In the genomic region with DNA sequence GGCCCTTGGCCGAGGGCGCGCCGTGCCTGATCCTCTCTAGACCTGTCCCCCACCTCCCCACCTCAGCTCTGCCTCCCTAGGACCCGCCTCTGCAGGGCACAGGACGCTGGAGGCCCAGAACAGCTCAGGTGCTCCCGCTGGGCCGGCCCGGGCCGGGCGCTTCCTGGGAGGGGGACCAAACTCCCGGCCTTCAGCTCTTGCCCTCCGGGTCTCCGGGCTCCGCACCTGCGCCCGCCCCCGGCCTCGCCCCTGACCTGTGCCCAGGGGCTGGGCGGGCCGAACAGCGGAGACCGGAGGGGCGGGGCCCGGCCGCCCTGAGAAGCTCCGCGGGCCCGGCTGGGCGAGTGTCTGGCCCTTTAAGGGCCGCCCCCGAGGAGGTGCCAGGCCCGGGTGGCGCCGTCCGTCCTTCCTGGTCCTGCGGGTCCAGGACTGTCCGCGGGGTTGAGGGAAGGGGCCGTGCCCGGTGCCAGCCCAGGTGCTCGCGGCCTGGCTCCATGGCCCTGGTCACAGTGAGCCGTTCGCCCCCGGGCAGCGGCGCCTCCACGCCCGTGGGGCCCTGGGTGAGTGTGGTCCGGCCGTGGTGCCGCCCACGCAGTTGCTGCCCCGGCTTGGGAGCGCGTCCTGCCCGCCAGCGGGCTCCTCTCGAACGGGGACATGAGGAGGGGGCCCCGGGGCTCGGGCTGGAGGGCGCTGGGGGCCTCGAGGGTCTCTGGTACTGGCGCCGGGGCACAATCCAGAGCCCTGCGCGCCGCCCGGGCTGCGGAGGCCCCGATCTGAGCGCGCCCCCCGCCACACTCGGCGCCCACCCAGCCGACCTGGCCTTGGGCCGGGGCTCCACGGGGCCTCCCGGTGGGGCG, we compare ENCODE assay signal across 1 cellular context.
A peak's percentile ranks its signal among the peaks of the same experiment; 100 is the strongest.
TF ChIP-seq lines count a peak whose summit lies in the region.

A gene with protein sequence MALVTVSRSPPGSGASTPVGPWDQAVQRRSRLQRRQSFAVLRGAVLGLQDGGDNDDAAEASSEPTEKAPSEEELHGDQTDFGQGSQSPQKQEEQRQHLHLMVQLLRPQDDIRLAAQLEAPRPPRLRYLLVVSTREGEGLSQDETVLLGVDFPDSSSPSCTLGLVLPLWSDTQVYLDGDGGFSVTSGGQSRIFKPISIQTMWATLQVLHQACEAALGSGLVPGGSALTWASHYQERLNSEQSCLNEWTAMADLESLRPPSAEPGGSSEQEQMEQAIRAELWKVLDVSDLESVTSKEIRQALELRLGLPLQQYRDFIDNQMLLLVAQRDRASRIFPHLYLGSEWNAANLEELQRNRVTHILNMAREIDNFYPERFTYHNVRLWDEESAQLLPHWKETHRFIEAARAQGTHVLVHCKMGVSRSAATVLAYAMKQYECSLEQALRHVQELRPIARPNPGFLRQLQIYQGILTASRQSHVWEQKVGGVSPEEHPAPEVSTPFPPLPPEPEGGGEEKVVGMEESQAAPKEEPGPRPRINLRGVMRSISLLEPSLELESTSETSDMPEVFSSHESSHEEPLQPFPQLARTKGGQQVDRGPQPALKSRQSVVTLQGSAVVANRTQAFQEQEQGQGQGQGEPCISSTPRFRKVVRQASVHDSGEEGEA (plus strand): TSS at position 399 of the 857 bp plus-strand sequence. CDS start 96 bp downstream, at position 495.

TF ChIP-seq in HepG2, 621 proteins besides CTCF, POLR2A, EP300 and RAD21 (continued from another document and continues in another):
- TF ChIP-seq, protein P1, sequence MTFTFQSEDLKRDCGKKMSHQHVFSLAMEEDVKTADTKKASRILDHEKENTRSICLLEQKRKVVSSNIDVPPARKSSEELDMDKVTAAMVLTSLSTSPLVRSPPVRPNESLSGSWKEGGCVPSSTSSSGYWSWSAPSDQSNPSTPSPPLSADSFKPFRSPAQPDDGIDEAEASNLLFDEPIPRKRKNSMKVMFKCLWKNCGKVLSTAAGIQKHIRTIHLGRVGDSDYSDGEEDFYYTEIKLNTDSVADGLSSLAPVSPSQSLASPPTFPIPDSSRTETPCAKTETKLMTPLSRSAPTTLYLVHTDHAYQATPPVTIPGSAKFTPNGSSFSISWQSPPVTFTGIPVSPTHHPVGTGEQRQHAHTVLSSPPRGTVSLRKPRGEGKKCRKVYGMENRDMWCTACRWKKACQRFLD (CRISPR knock-in tag; IDR thresholded peaks at IDR 0.05; ENCODE audit: borderline replicate concordance): peak; percentile 80; the same call in 1 of the 2 replicates
- TF ChIP-seq CHCHD3 (CRISPR knock-in tag; IDR thresholded peaks at IDR 0.05): no peak
- no peak; the same call in 1 of the 2 replicates for TF ChIP-seq SRY (CRISPR knock-in tag; IDR thresholded peaks at IDR 0.05)
- TF ChIP-seq ZFP1 (CRISPR knock-in tag; IDR thresholded peaks at IDR 0.05): no peak
- TF ChIP-seq, protein P2, sequence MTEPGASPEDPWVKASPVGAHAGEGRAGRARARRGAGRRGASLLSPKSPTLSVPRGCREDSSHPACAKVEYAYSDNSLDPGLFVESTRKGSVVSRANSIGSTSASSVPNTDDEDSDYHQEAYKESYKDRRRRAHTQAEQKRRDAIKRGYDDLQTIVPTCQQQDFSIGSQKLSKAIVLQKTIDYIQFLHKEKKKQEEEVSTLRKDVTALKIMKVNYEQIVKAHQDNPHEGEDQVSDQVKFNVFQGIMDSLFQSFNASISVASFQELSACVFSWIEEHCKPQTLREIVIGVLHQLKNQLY (CRISPR knock-in tag; IDR thresholded peaks at IDR 0.05): no peak
- TF ChIP-seq ZNF33A (CRISPR knock-in tag; IDR thresholded peaks at IDR 0.05; ENCODE audit: borderline replicate concordance): no peak
- no peak; the same call in 1 of the 2 replicates for TF ChIP-seq GPN1 (CRISPR knock-in tag; IDR thresholded peaks at IDR 0.05; ENCODE audit: borderline replicate concordance)
- 0 out of 2 replicates have a peak, but pooled peaks have one; percentile 18 for TF ChIP-seq ZNF468 (CRISPR knock-in tag; IDR thresholded peaks at IDR 0.05)
- TF ChIP-seq NFRKB (IDR thresholded peaks at IDR 0.05): no peak
- no peak for TF ChIP-seq JARID2 (CRISPR knock-in tag; IDR thresholded peaks at IDR 0.05; ENCODE audit: insufficient replicate concordance)
- no peak for TF ChIP-seq ZNF317 (CRISPR knock-in tag; IDR thresholded peaks at IDR 0.05)
- TF ChIP-seq, protein P3, sequence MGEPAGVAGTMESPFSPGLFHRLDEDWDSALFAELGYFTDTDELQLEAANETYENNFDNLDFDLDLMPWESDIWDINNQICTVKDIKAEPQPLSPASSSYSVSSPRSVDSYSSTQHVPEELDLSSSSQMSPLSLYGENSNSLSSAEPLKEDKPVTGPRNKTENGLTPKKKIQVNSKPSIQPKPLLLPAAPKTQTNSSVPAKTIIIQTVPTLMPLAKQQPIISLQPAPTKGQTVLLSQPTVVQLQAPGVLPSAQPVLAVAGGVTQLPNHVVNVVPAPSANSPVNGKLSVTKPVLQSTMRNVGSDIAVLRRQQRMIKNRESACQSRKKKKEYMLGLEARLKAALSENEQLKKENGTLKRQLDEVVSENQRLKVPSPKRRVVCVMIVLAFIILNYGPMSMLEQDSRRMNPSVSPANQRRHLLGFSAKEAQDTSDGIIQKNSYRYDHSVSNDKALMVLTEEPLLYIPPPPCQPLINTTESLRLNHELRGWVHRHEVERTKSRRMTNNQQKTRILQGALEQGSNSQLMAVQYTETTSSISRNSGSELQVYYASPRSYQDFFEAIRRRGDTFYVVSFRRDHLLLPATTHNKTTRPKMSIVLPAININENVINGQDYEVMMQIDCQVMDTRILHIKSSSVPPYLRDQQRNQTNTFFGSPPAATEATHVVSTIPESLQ (CRISPR knock-in tag; conservative IDR thresholded peaks at IDR 0.05): no peak
- TF ChIP-seq ZNF326 (CRISPR knock-in tag; IDR thresholded peaks at IDR 0.05; ENCODE audit: borderline replicate concordance): no peak
- TF ChIP-seq FOXK2 (IDR thresholded peaks at IDR 0.05): no peak
- TF ChIP-seq CENPX (CRISPR knock-in tag; IDR thresholded peaks at IDR 0.05): no peak
- TF ChIP-seq ZNF451 (CRISPR knock-in tag; IDR thresholded peaks at IDR 0.05): peak; percentile 77; the same call in 1 of the 2 replicates
- TF ChIP-seq BHLHE40 (IDR thresholded peaks at IDR 0.05; ENCODE audit: low read length): no peak
- peak; percentile 64 for TF ChIP-seq HDAC1 (CRISPR knock-in tag; IDR thresholded peaks at IDR 0.05)
- TF ChIP-seq, protein P4, sequence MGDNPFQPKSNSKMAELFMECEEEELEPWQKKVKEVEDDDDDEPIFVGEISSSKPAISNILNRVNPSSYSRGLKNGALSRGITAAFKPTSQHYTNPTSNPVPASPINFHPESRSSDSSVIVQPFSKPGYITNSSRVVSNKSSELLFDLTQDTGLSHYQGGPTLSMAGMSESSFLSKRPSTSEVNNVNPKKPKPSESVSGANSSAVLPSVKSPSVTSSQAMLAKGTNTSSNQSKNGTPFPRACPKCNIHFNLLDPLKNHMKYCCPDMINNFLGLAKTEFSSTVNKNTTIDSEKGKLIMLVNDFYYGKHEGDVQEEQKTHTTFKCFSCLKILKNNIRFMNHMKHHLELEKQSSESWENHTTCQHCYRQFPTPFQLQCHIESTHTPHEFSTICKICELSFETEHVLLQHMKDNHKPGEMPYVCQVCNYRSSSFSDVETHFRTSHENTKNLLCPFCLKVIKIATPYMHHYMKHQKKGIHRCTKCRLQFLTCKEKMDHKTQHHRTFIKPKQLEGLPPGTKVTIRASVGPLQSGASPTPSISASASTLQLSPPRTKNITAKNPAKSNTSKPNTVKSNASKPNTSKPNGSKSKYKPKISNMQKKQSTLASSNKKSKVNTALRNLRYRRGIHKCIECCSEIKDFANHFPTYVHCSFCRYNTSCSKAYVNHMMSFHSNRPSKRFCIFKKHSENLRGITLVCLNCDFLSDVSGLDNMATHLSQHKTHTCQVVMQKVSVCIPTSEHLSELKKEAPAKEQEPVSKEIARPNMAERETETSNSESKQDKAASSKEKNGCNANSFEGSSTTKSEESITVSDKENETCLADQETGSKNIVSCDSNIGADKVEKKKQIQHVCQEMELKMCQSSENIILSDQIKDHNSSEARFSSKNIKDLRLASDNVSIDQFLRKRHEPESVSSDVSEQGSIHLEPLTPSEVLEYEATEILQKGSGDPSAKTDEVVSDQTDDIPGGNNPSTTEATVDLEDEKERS (CRISPR knock-in tag; IDR thresholded peaks at IDR 0.05): no peak
- no peak for TF ChIP-seq ZFP36 (IDR thresholded peaks at IDR 0.05; ENCODE audit: borderline replicate concordance, low read depth, low read length, partially characterized antibody)
- no peak for TF ChIP-seq THYN1 (CRISPR knock-in tag; IDR thresholded peaks at IDR 0.05; ENCODE audit: borderline replicate concordance, low read depth)
- peak; percentile 78 for TF ChIP-seq ZSCAN21 (CRISPR knock-in tag; IDR thresholded peaks at IDR 0.05; ENCODE audit: borderline replicate concordance)
- TF ChIP-seq KLF6 (CRISPR knock-in tag; IDR thresholded peaks at IDR 0.05): no peak
- no peak for TF ChIP-seq NFATC3 (CRISPR knock-in tag; IDR thresholded peaks at IDR 0.05)
- TF ChIP-seq SP1 (IDR thresholded peaks at IDR 0.05): no peak
- TF ChIP-seq SP1 (CRISPR knock-in tag; IDR thresholded peaks at IDR 0.05): no peak
- TF ChIP-seq, protein P5, sequence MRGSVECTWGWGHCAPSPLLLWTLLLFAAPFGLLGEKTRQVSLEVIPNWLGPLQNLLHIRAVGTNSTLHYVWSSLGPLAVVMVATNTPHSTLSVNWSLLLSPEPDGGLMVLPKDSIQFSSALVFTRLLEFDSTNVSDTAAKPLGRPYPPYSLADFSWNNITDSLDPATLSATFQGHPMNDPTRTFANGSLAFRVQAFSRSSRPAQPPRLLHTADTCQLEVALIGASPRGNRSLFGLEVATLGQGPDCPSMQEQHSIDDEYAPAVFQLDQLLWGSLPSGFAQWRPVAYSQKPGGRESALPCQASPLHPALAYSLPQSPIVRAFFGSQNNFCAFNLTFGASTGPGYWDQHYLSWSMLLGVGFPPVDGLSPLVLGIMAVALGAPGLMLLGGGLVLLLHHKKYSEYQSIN (CRISPR knock-in tag; IDR thresholded peaks at IDR 0.05; ENCODE audit: borderline replicate concordance): no peak
- no peak for TF ChIP-seq CHD2 (IDR thresholded peaks at IDR 0.05; ENCODE audit: low read depth, low read length)
- no peak for TF ChIP-seq RFX1 (IDR thresholded peaks at IDR 0.05)
- TF ChIP-seq RXRA (CRISPR knock-in tag; IDR thresholded peaks at IDR 0.05): no peak
- TF ChIP-seq GATAD2A (CRISPR knock-in tag; IDR thresholded peaks at IDR 0.05): no peak
- TF ChIP-seq MAFG (CRISPR knock-in tag; IDR thresholded peaks at IDR 0.05): no peak
- TF ChIP-seq FOSL2 (CRISPR knock-in tag; IDR thresholded peaks at IDR 0.05): no peak
- no peak for TF ChIP-seq NR2F2 (IDR thresholded peaks at IDR 0.05; ENCODE audit: borderline replicate concordance, low read depth)
- TF ChIP-seq JDP2 (CRISPR knock-in tag; IDR thresholded peaks at IDR 0.05; ENCODE audit: borderline replicate concordance): no peak
- TF ChIP-seq ZNF17 (CRISPR knock-in tag; IDR thresholded peaks at IDR 0.05): no peak
- TF ChIP-seq RELA (CRISPR knock-in tag; IDR thresholded peaks at IDR 0.05): no peak
- TF ChIP-seq PHB2 (IDR thresholded peaks at IDR 0.05; ENCODE audit: partially characterized antibody): no peak
- no peak for TF ChIP-seq KLF13 (CRISPR knock-in tag; IDR thresholded peaks at IDR 0.05)
- no peak for TF ChIP-seq ZKSCAN1 (IDR thresholded peaks at IDR 0.05; ENCODE audit: low read length)
- no peak; the same call in none of the 2 replicates for TF ChIP-seq GABPB1 (CRISPR knock-in tag; IDR thresholded peaks at IDR 0.05)
- no peak for TF ChIP-seq TAF15 (IDR thresholded peaks at IDR 0.05; ENCODE audit: low read depth, low read length, poor library complexity, severe bottlenecking)
- TF ChIP-seq IRX3 (CRISPR knock-in tag; IDR thresholded peaks at IDR 0.05; ENCODE audit: borderline replicate concordance, low read depth): no peak
- TF ChIP-seq RFXANK (CRISPR knock-in tag; IDR thresholded peaks at IDR 0.05): no peak
- TF ChIP-seq PHF20 (CRISPR knock-in tag; IDR thresholded peaks at IDR 0.05): peak; percentile 41; the same call in 1 of the 2 replicates
- TF ChIP-seq SMAD9 (CRISPR knock-in tag; IDR thresholded peaks at IDR 0.05): no peak
- TF ChIP-seq SPEN (CRISPR knock-in tag; IDR thresholded peaks at IDR 0.05; ENCODE audit: low read depth): peak; percentile 35
- no peak for TF ChIP-seq MIER3 (CRISPR knock-in tag; IDR thresholded peaks at IDR 0.05; ENCODE audit: borderline replicate concordance)
- no peak; the same call in 1 of the 2 replicates for TF ChIP-seq ETV5 (CRISPR knock-in tag; IDR thresholded peaks at IDR 0.05; ENCODE audit: borderline replicate concordance)
- no peak for TF ChIP-seq FOXO1 (CRISPR knock-in tag; IDR thresholded peaks at IDR 0.05)
- TF ChIP-seq NR2F6 (IDR thresholded peaks at IDR 0.05): no peak
- TF ChIP-seq NR2F6 (CRISPR knock-in tag; IDR thresholded peaks at IDR 0.05): peak; percentile 59
- TF ChIP-seq MATR3 (CRISPR knock-in tag; IDR thresholded peaks at IDR 0.05): no peak
- TF ChIP-seq MBNL3 (CRISPR knock-in tag; conservative IDR thresholded peaks at IDR 0.05): no peak
- TF ChIP-seq, protein P6, sequence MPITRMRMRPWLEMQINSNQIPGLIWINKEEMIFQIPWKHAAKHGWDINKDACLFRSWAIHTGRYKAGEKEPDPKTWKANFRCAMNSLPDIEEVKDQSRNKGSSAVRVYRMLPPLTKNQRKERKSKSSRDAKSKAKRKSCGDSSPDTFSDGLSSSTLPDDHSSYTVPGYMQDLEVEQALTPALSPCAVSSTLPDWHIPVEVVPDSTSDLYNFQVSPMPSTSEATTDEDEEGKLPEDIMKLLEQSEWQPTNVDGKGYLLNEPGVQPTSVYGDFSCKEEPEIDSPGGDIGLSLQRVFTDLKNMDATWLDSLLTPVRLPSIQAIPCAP (CRISPR knock-in tag; IDR thresholded peaks at IDR 0.05; ENCODE audit: low read depth): no peak
- no peak for TF ChIP-seq ZNF256 (CRISPR knock-in tag; conservative IDR thresholded peaks at IDR 0.05)
- TF ChIP-seq, protein P7, sequence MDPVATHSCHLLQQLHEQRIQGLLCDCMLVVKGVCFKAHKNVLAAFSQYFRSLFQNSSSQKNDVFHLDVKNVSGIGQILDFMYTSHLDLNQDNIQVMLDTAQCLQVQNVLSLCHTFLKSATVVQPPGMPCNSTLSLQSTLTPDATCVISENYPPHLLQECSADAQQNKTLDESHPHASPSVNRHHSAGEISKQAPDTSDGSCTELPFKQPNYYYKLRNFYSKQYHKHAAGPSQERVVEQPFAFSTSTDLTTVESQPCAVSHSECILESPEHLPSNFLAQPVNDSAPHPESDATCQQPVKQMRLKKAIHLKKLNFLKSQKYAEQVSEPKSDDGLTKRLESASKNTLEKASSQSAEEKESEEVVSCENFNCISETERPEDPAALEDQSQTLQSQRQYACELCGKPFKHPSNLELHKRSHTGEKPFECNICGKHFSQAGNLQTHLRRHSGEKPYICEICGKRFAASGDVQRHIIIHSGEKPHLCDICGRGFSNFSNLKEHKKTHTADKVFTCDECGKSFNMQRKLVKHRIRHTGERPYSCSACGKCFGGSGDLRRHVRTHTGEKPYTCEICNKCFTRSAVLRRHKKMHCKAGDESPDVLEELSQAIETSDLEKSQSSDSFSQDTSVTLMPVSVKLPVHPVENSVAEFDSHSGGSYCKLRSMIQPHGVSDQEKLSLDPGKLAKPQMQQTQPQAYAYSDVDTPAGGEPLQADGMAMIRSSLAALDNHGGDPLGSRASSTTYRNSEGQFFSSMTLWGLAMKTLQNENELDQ (CRISPR knock-in tag; IDR thresholded peaks at IDR 0.05; ENCODE audit: borderline replicate concordance): no peak
